ENCODE assay signal across 1 cellular context in the genomic region with DNA sequence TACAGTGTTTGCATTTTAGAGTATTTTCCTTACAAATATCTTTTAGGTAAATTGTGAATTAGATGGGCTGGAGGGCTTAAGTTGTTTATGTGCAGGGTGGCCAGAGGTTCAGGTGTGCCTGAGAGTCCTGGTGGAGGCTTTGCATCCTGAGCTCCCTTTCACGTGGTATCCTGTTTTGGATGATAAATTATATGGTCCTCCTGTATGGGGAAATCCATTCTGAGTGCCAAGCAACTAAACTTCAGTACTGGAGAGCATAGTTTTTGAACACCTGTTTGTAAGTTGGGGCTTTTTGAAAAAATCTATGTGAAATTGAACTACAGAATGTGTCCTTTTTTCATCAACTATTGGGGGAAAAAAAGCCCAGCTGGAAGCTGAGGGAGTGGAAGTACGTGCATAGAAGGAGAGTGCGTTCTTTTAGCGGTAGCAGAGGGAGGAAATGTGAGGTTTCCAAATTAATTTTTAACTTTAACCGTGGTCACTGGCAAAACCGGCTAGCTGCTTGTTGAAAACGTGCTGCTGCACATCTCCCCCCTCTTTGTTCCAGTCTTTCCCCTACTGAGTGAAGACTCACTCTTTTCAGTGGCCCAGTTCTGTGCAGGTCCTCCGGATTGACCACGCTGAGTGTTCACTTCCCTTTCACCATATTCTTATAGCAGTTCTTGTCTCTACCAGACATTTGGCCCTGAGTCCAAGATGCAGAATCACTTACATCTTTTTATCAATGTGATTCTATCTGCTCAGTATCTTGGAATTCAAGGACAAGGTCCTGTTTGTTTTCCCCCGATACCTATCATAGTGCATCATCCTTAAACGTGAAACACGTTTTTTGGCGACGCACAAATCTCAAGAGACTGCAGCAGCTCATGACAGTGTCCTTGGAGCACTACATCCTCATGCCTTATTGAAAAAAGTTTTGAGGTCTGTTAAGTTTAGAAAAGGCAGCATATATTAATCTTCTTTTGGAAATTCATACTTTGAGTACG.
A peak's percentile ranks its signal among the peaks of the same experiment; 100 is the strongest.
TF ChIP-seq lines count a peak whose summit lies in the region.

No MANE protein-coding gene starts in this region.

TF ChIP-seq in HepG2, 621 proteins besides CTCF, POLR2A, EP300 and RAD21 (continued from another document):
- TF ChIP-seq, protein P1, sequence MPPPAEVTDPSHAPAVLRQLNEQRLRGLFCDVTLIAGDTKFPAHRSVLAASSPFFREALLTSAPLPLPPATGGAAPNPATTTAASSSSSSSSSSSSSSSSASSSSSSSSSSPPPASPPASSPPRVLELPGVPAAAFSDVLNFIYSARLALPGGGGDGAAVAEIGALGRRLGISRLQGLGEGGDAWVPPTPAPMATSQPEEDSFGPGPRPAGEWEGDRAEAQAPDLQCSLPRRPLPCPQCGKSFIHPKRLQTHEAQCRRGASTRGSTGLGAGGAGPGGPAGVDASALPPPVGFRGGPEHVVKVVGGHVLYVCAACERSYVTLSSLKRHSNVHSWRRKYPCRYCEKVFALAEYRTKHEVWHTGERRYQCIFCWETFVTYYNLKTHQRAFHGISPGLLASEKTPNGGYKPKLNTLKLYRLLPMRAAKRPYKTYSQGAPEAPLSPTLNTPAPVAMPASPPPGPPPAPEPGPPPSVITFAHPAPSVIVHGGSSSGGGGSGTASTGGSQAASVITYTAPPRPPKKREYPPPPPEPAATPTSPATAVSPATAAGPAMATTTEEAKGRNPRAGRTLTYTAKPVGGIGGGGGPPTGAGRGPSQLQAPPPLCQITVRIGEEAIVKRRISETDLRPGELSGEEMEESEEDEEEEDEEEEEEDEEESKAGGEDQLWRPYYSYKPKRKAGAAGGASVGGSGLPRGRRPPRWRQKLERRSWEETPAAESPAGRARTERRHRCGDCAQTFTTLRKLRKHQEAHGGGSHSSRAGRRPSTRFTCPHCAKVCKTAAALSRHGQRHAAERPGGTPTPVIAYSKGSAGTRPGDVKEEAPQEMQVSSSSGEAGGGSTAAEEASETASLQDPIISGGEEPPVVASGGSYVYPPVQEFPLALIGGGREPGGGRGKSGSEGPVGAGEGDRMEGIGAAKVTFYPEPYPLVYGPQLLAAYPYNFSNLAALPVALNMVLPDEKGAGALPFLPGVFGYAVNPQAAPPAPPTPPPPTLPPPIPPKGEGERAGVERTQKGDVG (CRISPR knock-in tag; IDR thresholded peaks at IDR 0.05; ENCODE audit: borderline replicate concordance), result 0 out of 2 replicates have a peak, but pooled peaks have one; percentile 33
- TF ChIP-seq ELF3 (CRISPR knock-in tag; IDR thresholded peaks at IDR 0.05), result peak; percentile 41; the same call in 1 of the 2 replicates
- peak; percentile 93 for TF ChIP-seq RBM22 (optimal IDR thresholded peaks at IDR 0.05; ENCODE audit: low read length)
- 0 out of 2 replicates have a peak, but pooled peaks have one; percentile 40 for TF ChIP-seq SIN3A (IDR thresholded peaks at IDR 0.05; ENCODE audit: borderline replicate concordance, low read depth, low read length)
- no peak for TF ChIP-seq ZNF776 (CRISPR knock-in tag; IDR thresholded peaks at IDR 0.05)
- no peak for TF ChIP-seq CREM (IDR thresholded peaks at IDR 0.05)
- no peak for TF ChIP-seq CREM (CRISPR knock-in tag; IDR thresholded peaks at IDR 0.05)
- TF ChIP-seq, protein P2, sequence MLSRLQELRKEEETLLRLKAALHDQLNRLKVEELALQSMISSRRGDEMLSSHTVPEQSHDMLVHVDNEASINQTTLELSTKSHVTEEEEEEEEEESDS (CRISPR knock-in tag; IDR thresholded peaks at IDR 0.05; ENCODE audit: borderline replicate concordance), result no peak
- no peak for TF ChIP-seq DMAP1 (CRISPR knock-in tag; IDR thresholded peaks at IDR 0.05)
